In genomic region chr1:199336745-199337640, GRCh38 we compare ENCODE assay signal across 20 cellular contexts.
DNase-seq lines count a peak whose midpoint lies in the region; ATAC-seq, FAIRE-seq and TF ChIP-seq lines count a peak whose summit lies in the region.
"Had no signal": no experiment of that assay in that cellular context is flagged by ENCODE, and none has a peak within 500 bp of the region (broad histone marks: within the 10 kb centered on the region; RNA-seq: fewer than 3 reads in every experiment).

No MANE protein-coding gene starts in this region.

- RAD21 ChIA-PET in GM12878 (lab: Charles Lee; ENCODE audit: unreplicated experiment), result interaction anchor here (1.3 kb wide), 1 partner anchor 126 kb away, joined by 3 read pairs; no protein-coding TSS in a partner anchor

- H2BK5ac ChIP-seq in IMR-90 (ENCODE audit: low read depth, low read length, poor library complexity, severe bottlenecking), result no peak overlapping the region

- no peak overlapping the region for H4K5ac ChIP-seq in IMR-90 (ENCODE audit: low read depth, low read length)

- H2AK9ac ChIP-seq in IMR-90 (replicated peaks; ENCODE audit: low read depth, low read length, poor library complexity), result peak overlapping the region; percentile 28

- H3K9ac ChIP-seq in IMR-90 (ENCODE audit: low read depth, low read length) (no peak overlapping the region), GM12878 (ENCODE audit: control insufficient read depth, insufficient read depth, low read length) (no peak overlapping the region)

- H3K4me2 ChIP-seq in IMR-90 (ENCODE audit: low read depth, low read length) (no peak overlapping the region), GM12878 (ENCODE audit: control insufficient read depth, insufficient read depth) (no peak overlapping the region)

- TF ChIP-seq EP300 in GM12878 (IDR thresholded peaks at IDR 0.05; ENCODE audit: borderline replicate concordance in 1 of 2, control insufficient read depth in 1 of 2, low read depth in 2 of 2, low read length in 2 of 2), result no peak

- intact Hi-C loops in IMR-90 (cut with micrococcal nuclease) (no loop called here), GM12878 (cut with micrococcal nuclease; ENCODE audit: unreplicated experiment) (no loop called here), left ventricle myocardium inferior (cut with micrococcal nuclease) (no loop called here)

- TF ChIP-seq RAD21 in IMR-90 (IDR thresholded peaks at IDR 0.05; ENCODE audit: low read length) (no peak), GM12878 (IDR thresholded peaks at IDR 0.05; ENCODE audit: insufficient read depth, low read depth, low read length) (peak; percentile 38; the same call in 1 of the 2 replicates)

- no peaks in the 10 kb centered on the region for H3K27me3 ChIP-seq in IMR-90 (ENCODE audit: control insufficient read depth, insufficient read depth, low read length)
- no peaks in the 10 kb centered on the region; a peak in 1 of 4 replicates for H3K27me3 ChIP-seq in GM12878 (replicated peaks in 1 of 2; ENCODE audit: control insufficient read depth in 2 of 2, insufficient read depth in 2 of 2, low read length in 1 of 2)
- no peaks in the 10 kb centered on the region for H3K27me3 ChIP-seq in left ventricle myocardium inferior (ENCODE audit: low read depth)
- H3K27me3 ChIP-seq: heart left ventricle, SJCRH30 had no signal

- POLR2A ChIA-PET in IMR-90 (lab: Charles Lee; ENCODE audit: unreplicated experiment) (no interaction called here), GM12878 (lab: Charles Lee) (no interaction called here)

- DNase-seq in DMS 273 (lab: John Stamatoyannopoulos, UW; ENCODE audit: unreplicated experiment) (peak; percentile 27), DMS 273 treated with DMSO at 0.1 percent for 48 hours (lab: John Stamatoyannopoulos, UW) (no peak), IMR-90 (no peak), GM12878 (ENCODE audit: low read depth, low spot score) (no peak), omental fat pad (ENCODE audit: low spot score) (no peak), left ventricle myocardium inferior (no peak), glomerular visceral epithelial cell (ENCODE audit: extremely low spot score) (no peak)
- DNase-seq: activated T-cell treated with anti-CD3 and anti-CD28 coated beads, Interleukin-2, amount 50 U/mL, for 48 hours; Caco-2; heart left ventricle; lower lobe of right lung; NCI-H524; SJCRH30; stimulated activated CD4-positive, alpha-beta T cell treated with anti-CD3 and anti-CD28 coated beads, Interleukin-1b, Interleukin-23, amount 100 ng/mL, for 48 hours had no signal

- H3K23ac ChIP-seq in IMR-90 (ENCODE audit: low read depth, low read length), result no peak overlapping the region

- H4K20me1 ChIP-seq in IMR-90 (ENCODE audit: insufficient read depth, low read length) (no peaks in the 10 kb centered on the region), GM12878 (ENCODE audit: control insufficient read depth, insufficient read depth) (no peaks in the 10 kb centered on the region)

- H2BK20ac ChIP-seq in IMR-90 (ENCODE audit: low read depth, low read length), result no peak overlapping the region

- no peak overlapping the region for H3K18ac ChIP-seq in IMR-90 (ENCODE audit: low read depth, low read length)

- no peak for TF ChIP-seq CTCF in IMR-90 (conservative IDR thresholded peaks at IDR 0.05; ENCODE audit: low read depth, low read length)
- TF ChIP-seq CTCF in GM12878 (IDR thresholded peaks at IDR 0.05 in 2 of 3, conservative IDR thresholded peaks at IDR 0.05 in 1 of 3; ENCODE audit: control insufficient read depth in 2 of 3, extremely low read depth in 1 of 3, insufficient read depth in 1 of 3, low read depth in 3 of 3, low read length in 3 of 3), result peak in 1 of 3 experiments; percentile 21; a peak in 2 of 6 replicates
- no peak for TF ChIP-seq CTCF in omental fat pad (IDR thresholded peaks at IDR 0.05)
- no peak for TF ChIP-seq CTCF in left ventricle myocardium inferior (IDR thresholded peaks at IDR 0.05; ENCODE audit: borderline replicate concordance)

- no peak overlapping the region for H3K27ac ChIP-seq in IMR-90 (ENCODE audit: insufficient read depth, low read length)
- H3K27ac ChIP-seq in GM12878 (ENCODE audit: control insufficient read depth, insufficient read depth), result no peak overlapping the region
- H3K27ac ChIP-seq in left ventricle myocardium inferior (replicated peaks), result no peak overlapping the region
- H3K27ac ChIP-seq: 22Rv1, heart left ventricle, lower lobe of right lung, SJCRH30 had no signal

- H3K79me1 ChIP-seq in IMR-90 (ENCODE audit: low read depth in 1 of 2, low read length in 2 of 2), result no peaks in the 10 kb centered on the region

- H2AFZ ChIP-seq in IMR-90 (replicated peaks; ENCODE audit: low read length, poor library complexity), result no peak overlapping the region
- H2AFZ ChIP-seq in GM12878 (ENCODE audit: control insufficient read depth, low read depth, low read length), result no peak overlapping the region

- BruUV-seq in IMR-90 (replicated peaks; lab: Mats Ljungman, UMichigan) (no TSS peak), GM12878 (replicated peaks; lab: Mats Ljungman, UMichigan) (no TSS peak)

- CTCF ChIA-PET in IMR-90 (lab: Yijun Ruan, JAX) (no interaction called here), GM12878 (lab: Yijun Ruan, JAX) (interaction anchor here (1.6 kb wide), 1 partner anchor 127 kb away, joined by 6 read pairs; no protein-coding TSS in a partner anchor)

- H3K4me3 ChIP-seq in IMR-90 (ENCODE audit: insufficient read depth, low read depth, low read length) (no peak overlapping the region), GM12878 (no peak overlapping the region), left ventricle myocardium inferior (no peak overlapping the region)
- H3K4me3 ChIP-seq: heart left ventricle, lower lobe of right lung, SJCRH30 had no signal

- H3K56ac ChIP-seq in IMR-90 (ENCODE audit: extremely low read depth, insufficient read depth, low read length), result no peak overlapping the region

- H4K8ac ChIP-seq in IMR-90 (ENCODE audit: low read depth in 2 of 2, low read length in 2 of 2), result no peak overlapping the region

- no peaks in the 10 kb centered on the region for H3K9me1 ChIP-seq in IMR-90 (ENCODE audit: insufficient read depth, low read length)

- dilution Hi-C loops in IMR-90 (cut with HindIII; ENCODE audit: low sequenced_read_pairs, unreplicated experiment), result no loop called here

- SMC1A ChIA-PET in GM12878 (lab: Charles Lee; ENCODE audit: uncharacterized antibody, unreplicated experiment), result interaction anchor here (1.5 to 2.2 kb wide), 3 partner anchors 17 to 126 kb away, joined by 3 to 11 read pairs (median 4); no protein-coding TSS in a partner anchor

- H4K91ac ChIP-seq in IMR-90 (ENCODE audit: insufficient read depth, low read depth, low read length), result no peak overlapping the region

- H3K4me1 ChIP-seq in IMR-90 (ENCODE audit: control insufficient read depth, insufficient read depth, low read length) (no peaks in the 10 kb centered on the region), GM12878 (ENCODE audit: control insufficient read depth, insufficient read depth, low read length) (no peaks in the 10 kb centered on the region), left ventricle myocardium inferior (no peaks in the 10 kb centered on the region)
- H3K4me1 ChIP-seq: Caco-2, heart left ventricle, lower lobe of right lung, SJCRH30 had no signal

- 90% methylated on average over 3 of the region's 4 CpGs; no CpG with 5 or more reads in 1 of the 2 experiments for WGBS in IMR-90 (ENCODE audit: extremely low coverage in 2 of 2, insufficient read length in 1 of 2), 2 experiments
- WGBS in GM12878 (ENCODE audit: insufficient coverage, insufficient replicate concordance, low lambda C conversion rate, missing lambda C conversion rate), result 0% methylated on average over 4 of the region's 4 CpGs

- H3K4ac ChIP-seq in IMR-90 (ENCODE audit: low read depth, low read length), result no peak overlapping the region

- no peaks in the 10 kb centered on the region for H3K9me3 ChIP-seq in IMR-90 (ENCODE audit: control insufficient read depth, insufficient read depth, low read length)
- no peaks in the 10 kb centered on the region for H3K9me3 ChIP-seq in GM12878 (replicated peaks; ENCODE audit: control insufficient read depth, insufficient read depth, low read length)
- H3K9me3 ChIP-seq in left ventricle myocardium inferior (replicated peaks), result peaks cover under 1% of the 10 kb centered on the region
- H3K9me3 ChIP-seq: Caco-2, heart left ventricle, lower lobe of right lung, SJCRH30 had no signal

- H2BK120ac ChIP-seq in IMR-90 (ENCODE audit: low read depth, low read length), result no peak overlapping the region

- no peak for FAIRE-seq in GM12878 (lab: Jason Lieb, UNC)
- FAIRE-seq: colon, GM12891, HTR-8/SVneo had no signal

- in situ Hi-C loops in IMR-90 (cut with MboI; ENCODE audit: low sequenced_read_pairs) (no loop called here), GM12878 (cut with MboI) (no loop called here)

- ATAC-seq in IMR-90 (ENCODE audit: low read depth) (no peak), GM12878 (peak; percentile 84), omental fat pad (ENCODE audit: low FRiP score) (peak; percentile 44), GM18498 (IDR thresholded peaks at IDR 0.05; ENCODE audit: unreplicated experiment) (no peak)
- ATAC-seq: heart left ventricle, sciatic nerve had no signal

- no peak overlapping the region for H3K14ac ChIP-seq in IMR-90 (replicated peaks; ENCODE audit: low read depth, low read length)

- H2BK15ac ChIP-seq in IMR-90 (ENCODE audit: low read depth, low read length), result no peak overlapping the region

- no peaks in the 10 kb centered on the region for H3K36me3 ChIP-seq in IMR-90 (ENCODE audit: control insufficient read depth, insufficient read depth, low read length)
- no peaks in the 10 kb centered on the region for H3K36me3 ChIP-seq in GM12878 (ENCODE audit: control insufficient read depth in 2 of 2, insufficient read depth in 2 of 2, low read length in 1 of 2)
- no peaks in the 10 kb centered on the region for H3K36me3 ChIP-seq in left ventricle myocardium inferior
- H3K36me3 ChIP-seq: heart left ventricle, lower lobe of right lung, SJCRH30 had no signal

- TF ChIP-seq POLR2A in IMR-90 (IDR thresholded peaks at IDR 0.05; ENCODE audit: low read depth, low read length) (no peak), GM12878 (IDR thresholded peaks at IDR 0.05; ENCODE audit: low read depth, low read length) (no peak)

- H2AK5ac ChIP-seq in IMR-90 (ENCODE audit: low read depth, low read length), result peak overlapping the region; percentile 8; the same call in 1 of the 2 replicates

- H3K79me2 ChIP-seq in GM12878 (ENCODE audit: control insufficient read depth, insufficient read depth, low read length), result no peaks in the 10 kb centered on the region

TF ChIP-seq in IMR-90, 13 proteins besides CTCF, POLR2A, EP300 and RAD21 (continues in another document):
- TF ChIP-seq CEBPB (IDR thresholded peaks at IDR 0.05; ENCODE audit: low read depth, low read length), result no peak

TF ChIP-seq in GM12878, 131 proteins besides CTCF, POLR2A, EP300 and RAD21:
- TF ChIP-seq SMC3 (IDR thresholded peaks at IDR 0.05; ENCODE audit: borderline replicate concordance, low read length), result peak; percentile 26; the same call in 1 of the 2 replicates
- TF ChIP-seq SUPT20H (IDR thresholded peaks at IDR 0.05; ENCODE audit: borderline replicate concordance, control insufficient read depth, low read depth, low read length), result no peak

Comparison
In these comparisons a context has a peak if more than half of its experiments do, and no peak if none do; other contexts are left out.
1. ATAC-seq: peak in GM12878 (single experiment) and omental fat pad (single experiment); none in IMR-90 (single experiment) and GM18498 (single experiment).